ENCODE assay signal across 22 cellular contexts in genomic region chr3:186612065-186612464, GRCh38. TPM values are rescaled to one million over a fixed set of nuclear protein-coding genes. Genes with fewer than 3 reads are reported as not detected.
A peak's percentile ranks its signal among the peaks of the same experiment; 100 is the strongest.
DNase-seq lines count a peak whose midpoint lies in the region; ATAC-seq, FAIRE-seq and TF ChIP-seq lines count a peak whose summit lies in the region.
"Had no signal": no experiment of that assay in that cellular context is flagged by ENCODE, and none has a peak within 500 bp of the region (broad histone marks: within the 10 kb centered on the region; RNA-seq: fewer than 3 reads in every experiment).

No MANE protein-coding gene starts in this region.

- no peak for TF ChIP-seq EP300 in HepG2 (IDR thresholded peaks at IDR 0.05; ENCODE audit: low read depth in 2 of 2, low read length in 2 of 2)
- no peak for TF ChIP-seq EP300 in HepG2 (CRISPR knock-in tag; IDR thresholded peaks at IDR 0.05; ENCODE audit: borderline replicate concordance)

- no peaks in the 10 kb centered on the region for H3K79me2 ChIP-seq in mammary epithelial cell (ENCODE audit: insufficient read depth, low read length)
- peaks cover 31% of the 10 kb centered on the region for H3K79me2 ChIP-seq in HepG2 (ENCODE audit: insufficient read depth, low read length)

- H3K27ac ChIP-seq in mammary epithelial cell (ENCODE audit: insufficient read depth, low read depth, low read length) (no peak overlapping the region), HepG2 (ENCODE audit: extremely low read length, insufficient read depth, low read length) (peak overlapping the region; percentile 93)
- H3K27ac ChIP-seq: 22Rv1, BLaER1 had no signal

- H3K9ac ChIP-seq in mammary epithelial cell (ENCODE audit: insufficient read depth, low read length) (no peak overlapping the region), HepG2 (ENCODE audit: insufficient read depth, low read depth, low read length) (peak overlapping the region; percentile 86)
- H3K9ac ChIP-seq: BLaER1 had no signal

- ATAC-seq in HepG2 (peak; percentile 3; the same call in 2 of the 3 replicates), left ventricle myocardium superior (no peak)
- no peak for ATAC-seq in stimulated activated effector memory CD8-positive, alpha-beta T cell treated with anti-CD3 and anti-CD28 coated beads, Interleukin-12 subunit alpha, Interleukin-12 subunit beta, amount 100 ng/mL, for 72 hours
- ATAC-seq: GM12878 had no signal

- BruUV-seq in MCF 10A (replicated peaks; lab: Mats Ljungman, UMichigan), result no TSS peak
- no TSS peak for BruUV-seq in mammary epithelial cell (replicated peaks; lab: Mats Ljungman, UMichigan)
- BruUV-seq in HepG2 (replicated peaks; lab: Mats Ljungman, UMichigan), result TSS peak; percentile 99

- H3K4me1 ChIP-seq in mammary epithelial cell (ENCODE audit: insufficient read depth, low read length) (peaks cover 14% of the 10 kb centered on the region), HepG2 (ENCODE audit: insufficient read depth, low read length) (peaks cover 96% of the 10 kb centered on the region)

- CTCF ChIA-PET in MCF 10A (lab: Yijun Ruan, JAX) (interaction anchor here (0.6 to 5.8 kb wide), 6 partner anchors 11 to 634 kb away, joined by 3 to 100 read pairs (median 4); no protein-coding TSS in a partner anchor), mammary epithelial cell (lab: Charles Lee; ENCODE audit: low non-redundant PET) (interaction anchor here (0.6 kb wide), 1 partner anchor 1536 kb away, joined by 5 read pairs; no protein-coding TSS in a partner anchor), HepG2 (lab: Yijun Ruan, JAX; ENCODE audit: low intra/inter-chr PET ratio, low total read pairs) (interaction anchor here (1.0 kb wide), 1 partner anchor 13 kb away, joined by 3 read pairs; no protein-coding TSS in a partner anchor)

- dilution Hi-C loops in mammary epithelial cell (cut with HindIII; ENCODE audit: low sequenced_read_pairs), result no loop called here

- TF ChIP-seq CTCF in MCF 10A (IDR thresholded peaks at IDR 0.05; ENCODE audit: unreplicated experiment), result no peak
- TF ChIP-seq CTCF in mammary epithelial cell (conservative IDR thresholded peaks at IDR 0.05 in 1 of 2, IDR thresholded peaks at IDR 0.05 in 1 of 2; ENCODE audit: extremely low read depth in 1 of 2, insufficient read depth in 1 of 2, low read depth in 1 of 2, low read length in 2 of 2), result no peak
- TF ChIP-seq CTCF in HepG2 (CRISPR knock-in tag; IDR thresholded peaks at IDR 0.05), result no peak

- no peaks in the 10 kb centered on the region for H3K9me3 Mint-ChIP-seq in MCF 10A (ENCODE audit: unreplicated experiment)
- no peaks in the 10 kb centered on the region for H3K9me3 Mint-ChIP-seq in stimulated activated effector memory CD8-positive, alpha-beta T cell treated with anti-CD3 and anti-CD28 coated beads, Interleukin-12 subunit alpha, Interleukin-12 subunit beta, amount 100 ng/mL, for 72 hours
- H3K9me3 Mint-ChIP-seq: CD4-positive, alpha-beta memory T cell had no signal

- H3K4me2 ChIP-seq in mammary epithelial cell (ENCODE audit: insufficient read depth, low read depth, low read length), result no peak overlapping the region
- peak overlapping the region; percentile 92 for H3K4me2 ChIP-seq in HepG2 (ENCODE audit: low read depth, low read length)
- H3K4me2 ChIP-seq: BLaER1 had no signal

- no peak overlapping the region for H3K4me3 Mint-ChIP-seq in MCF 10A (ENCODE audit: unreplicated experiment)
- no peak overlapping the region for H3K4me3 Mint-ChIP-seq in stimulated activated effector memory CD8-positive, alpha-beta T cell treated with anti-CD3 and anti-CD28 coated beads, Interleukin-12 subunit alpha, Interleukin-12 subunit beta, amount 100 ng/mL, for 72 hours
- H3K4me3 Mint-ChIP-seq: CD14-positive monocyte; CD4-positive, alpha-beta memory T cell had no signal

- no peaks in the 10 kb centered on the region for H3K36me3 Mint-ChIP-seq in MCF 10A (ENCODE audit: insufficient read depth, unreplicated experiment)
- H3K36me3 Mint-ChIP-seq in stimulated activated effector memory CD8-positive, alpha-beta T cell treated with anti-CD3 and anti-CD28 coated beads, Interleukin-12 subunit alpha, Interleukin-12 subunit beta, amount 100 ng/mL, for 72 hours, result no peaks in the 10 kb centered on the region
- H3K36me3 Mint-ChIP-seq: CD14-positive monocyte; CD4-positive, alpha-beta memory T cell had no signal

- peak in 1 of 2 experiments; percentile 24; a peak in 1 of 4 replicates for TF ChIP-seq POLR2A in HepG2 (IDR thresholded peaks at IDR 0.05; ENCODE audit: insufficient read depth in 1 of 2, low read depth in 2 of 2, low read length in 2 of 2)

- H3K4me3 ChIP-seq in mammary epithelial cell (replicated peaks in 1 of 3; ENCODE audit: insufficient read depth in 1 of 3, low read depth in 2 of 3, low read length in 3 of 3), result no peak overlapping the region
- H3K4me3 ChIP-seq in HepG2 (replicated peaks in 1 of 3; ENCODE audit: insufficient read depth in 1 of 3, low read depth in 2 of 3, low read length in 3 of 3), result peak overlapping the region in 2 of 3 experiments; percentile 26 to 76; a peak in 3 of 6 replicates
- H3K4me3 ChIP-seq: BLaER1, GM12878 had no signal

- WGBS in mammary epithelial cell (ENCODE audit: low coverage, missing lambda C conversion rate), result 73% methylated on average over 5 of the region's 5 CpGs
- WGBS in HepG2 (ENCODE audit: low lambda C conversion rate), result 48% methylated on average over 4 of the region's 5 CpGs

- peaks cover 10% of the 10 kb centered on the region for H3K4me1 Mint-ChIP-seq in MCF 10A (ENCODE audit: insufficient read depth, unreplicated experiment)
- peaks cover 16% of the 10 kb centered on the region for H3K4me1 Mint-ChIP-seq in stimulated activated effector memory CD8-positive, alpha-beta T cell treated with anti-CD3 and anti-CD28 coated beads, Interleukin-12 subunit alpha, Interleukin-12 subunit beta, amount 100 ng/mL, for 72 hours

- TF ChIP-seq RAD21 in HepG2 (CRISPR knock-in tag; IDR thresholded peaks at IDR 0.05), result no peak

- no peak for DNase-seq in MCF 10A (ENCODE audit: unreplicated experiment)
- no peak for DNase-seq in mammary epithelial cell
- DNase-seq in HepG2 (ENCODE audit: low spot score), result no peak
- no peak for DNase-seq in stimulated activated effector memory CD8-positive, alpha-beta T cell treated with anti-CD3 and anti-CD28 coated beads, Interleukin-12 subunit alpha, Interleukin-12 subunit beta, amount 100 ng/mL, for 72 hours (ENCODE audit: low spot score in 2 of 2)
- no peak for DNase-seq in NK-92 treated with Interleukin-12 subunit alpha and Interleukin-12 subunit beta, amount 100 ng/mL, for 24 hours (lab: John Stamatoyannopoulos, UW)
- DNase-seq in NCI-H2196 treated with DMSO at 0.1 percent for 48 hours (lab: John Stamatoyannopoulos, UW; ENCODE audit: unreplicated experiment), result no peak
- no peak for DNase-seq in left ventricle myocardium superior
- DNase-seq: Calu3; CD4-positive, alpha-beta memory T cell; DMS 273 treated with DMSO at 0.1 percent for 48 hours; DMS53; DND-41; EL; GOT3; H7 had no signal

- POLR2A ChIA-PET in MCF 10A (lab: Yijun Ruan, JAX), result interaction anchor here (0.6 to 6.9 kb wide), 3 partner anchors 45 to 171 kb away, joined by 3 to 182 read pairs (median 28); partner anchors contain the start of genes EIF4A2 and TBCCD1
- POLR2A ChIA-PET in HepG2 (lab: Yijun Ruan, JAX), result interaction anchor here (0.6 to 27.1 kb wide), 8 partner anchors 9 to 209 kb away, joined by 3 to 854 read pairs (median 3); partner anchors contain the start of genes DNAJB11 and TBCCD1

- H3K27me3 ChIP-seq in mammary epithelial cell (ENCODE audit: insufficient read depth, low read length), result no peaks in the 10 kb centered on the region
- no peaks in the 10 kb centered on the region; a peak in 1 of 5 replicates for H3K27me3 ChIP-seq in HepG2 (ENCODE audit: control insufficient read depth in 1 of 2, insufficient read depth in 2 of 2, low read length in 2 of 2)
- H3K27me3 ChIP-seq: BLaER1 had no signal

- H3K36me3 ChIP-seq in mammary epithelial cell (ENCODE audit: insufficient read depth, low read length) (no peaks in the 10 kb centered on the region), HepG2 (replicated peaks in 1 of 2; ENCODE audit: control insufficient read depth in 1 of 2, insufficient read depth in 2 of 2, low read length in 2 of 2) (peaks cover 8 to 26% of the 10 kb centered on the region in 2 experiments)
- H3K36me3 ChIP-seq: BLaER1 had no signal

- in situ Hi-C loops in mammary epithelial cell (cut with MboI; ENCODE audit: low sequenced_read_pairs in 2 of 2), result loop anchor here (10.0 kb wide), 2 partner anchors 143 to 203 kb away; no protein-coding TSS in a partner anchor
- in situ Hi-C loops in HepG2 (cut with HindIII; ENCODE audit: extremely low pct_ligation_motif_present, low pct_unique_long_range_greater_than_20kb), result loop anchor here (10.0 kb wide), 1 partner anchor 143 kb away; no protein-coding TSS in a partner anchor

- H3K27ac Mint-ChIP-seq in MCF 10A (ENCODE audit: low read depth, unreplicated experiment), result peak overlapping the region; percentile 43
- H3K27ac Mint-ChIP-seq in stimulated activated effector memory CD8-positive, alpha-beta T cell treated with anti-CD3 and anti-CD28 coated beads, Interleukin-12 subunit alpha, Interleukin-12 subunit beta, amount 100 ng/mL, for 72 hours, result peak overlapping the region; percentile 3

- intact Hi-C loops in MCF 10A (cut with micrococcal nuclease) (no loop called here), mammary epithelial cell (cut with micrococcal nuclease) (loop anchor here (10.0 kb wide), 1 partner anchor 1103 kb away; no protein-coding TSS in a partner anchor), HepG2 (cut with micrococcal nuclease; ENCODE audit: unreplicated experiment) (loop anchor here (2.0 kb wide), 2 partner anchors 13 to 41 kb away; partner anchors contain the start of gene DNAJB11), left ventricle myocardium superior (cut with micrococcal nuclease) (loop anchor here (10.0 kb wide), 1 partner anchor 213 kb away; no protein-coding TSS in a partner anchor)

- no peaks in the 10 kb centered on the region for H3K27me3 Mint-ChIP-seq in MCF 10A (ENCODE audit: insufficient read depth, unreplicated experiment)

- no peak overlapping the region for H2AFZ ChIP-seq in mammary epithelial cell (ENCODE audit: low read depth, low read length)
- H2AFZ ChIP-seq in HepG2 (ENCODE audit: low read length), result no peak overlapping the region

- FAIRE-seq in HepG2 (lab: Jason Lieb, UNC), result no peak
- FAIRE-seq: GM12878 had no signal

- no peaks in the 10 kb centered on the region for H4K20me1 ChIP-seq in mammary epithelial cell (ENCODE audit: insufficient read depth, low read length)
- peaks cover 28% of the 10 kb centered on the region for H4K20me1 ChIP-seq in HepG2 (ENCODE audit: insufficient read depth, low read length)
- H4K20me1 ChIP-seq: BLaER1 had no signal

- H3K9me3 ChIP-seq in mammary epithelial cell (replicated peaks; ENCODE audit: insufficient read depth, low read length), result no peaks in the 10 kb centered on the region
- no peaks in the 10 kb centered on the region for H3K9me3 ChIP-seq in HepG2 (ENCODE audit: low read length)
- H3K9me3 ChIP-seq: BLaER1 had no signal

RNA-seq across cellular contexts. Expression of gene AHSG, which starts 0.8 kb away (rescaled TPM):
- total RNA-seq in MCF 10A (2022), result not detected in 2 replicates
- under 1 TPM; 0.52 to 0.67 TPM for total RNA-seq in mammary epithelial cell
- polyA plus RNA-seq in mammary epithelial cell, result 0.94 TPM
- not detected for polyA minus RNA-seq in mammary epithelial cell
- total RNA-seq in HepG2 (2016; rRNA removed; fragmentation: Illumina TruSeq; extraction: Trizol), result 916 and 2,043 TPM in 2 replicates
- total RNA-seq in HepG2 (2016; cell fraction: cytosol; rRNA removed; fragmentation: Illumina TruSeq; extraction: Trizol; ENCODE audit: low read depth), result 471 and 481 TPM in 2 replicates
- total RNA-seq in HepG2 (2016; cell fraction: insoluble cytoplasmic fraction; rRNA removed; fragmentation: Illumina TruSeq; extraction: Trizol), result 804 and 2,090 TPM in 2 replicates
- 901 and 919 TPM in 2 replicates for total RNA-seq in HepG2 (2016; cell fraction: membrane; rRNA removed; fragmentation: Illumina TruSeq; extraction: Trizol)
- 1,485 and 1,705 TPM in 2 replicates for total RNA-seq in HepG2 (2016; cell fraction: nucleus; rRNA removed; fragmentation: Illumina TruSeq; extraction: Trizol)
- polyA plus RNA-seq in HepG2 (2011; rRNA removed), result 19,152 and 25,909 TPM in 2 replicates
- 20,098 and 20,625 TPM in 2 replicates for polyA plus RNA-seq in HepG2 (2011; cell fraction: cytosol; rRNA removed)
- polyA plus RNA-seq in HepG2 (2011; cell fraction: nucleus; rRNA removed), result 9,439 and 11,951 TPM in 2 replicates
- 11,866 and 12,118 TPM in 2 replicates for polyA plus RNA-seq in HepG2 (2012)
- 786 and 806 TPM in 2 replicates for polyA plus RNA-seq in HepG2 (2016; cell fraction: cytosol; fragmentation: Illumina TruSeq; extraction: Trizol; ENCODE audit: low read depth)
- polyA plus RNA-seq in HepG2 (2016; cell fraction: insoluble cytoplasmic fraction; fragmentation: Illumina TruSeq; extraction: Trizol; ENCODE audit: low read depth), result 1,066 and 1,282 TPM in 2 replicates
- 1,111 and 1,147 TPM in 2 replicates for polyA plus RNA-seq in HepG2 (2016; cell fraction: membrane; fragmentation: Illumina TruSeq; extraction: Trizol; ENCODE audit: low read depth)
- polyA plus RNA-seq in HepG2 (2016; cell fraction: nucleus; fragmentation: Illumina TruSeq; extraction: Trizol; ENCODE audit: insufficient read depth, low read depth), result 3,176 and 3,280 TPM in 2 replicates
- polyA minus RNA-seq in HepG2 (2011; rRNA and poly(A)+ RNA removed; ENCODE audit: low replicate concordance), result 2.8 and 6,182 TPM in 2 replicates
- 4,116 and 5,679 TPM in 2 replicates for polyA minus RNA-seq in HepG2 (2011; cell fraction: cytosol; rRNA and poly(A)+ RNA removed)
- 1,476 and 2,466 TPM in 2 replicates for polyA minus RNA-seq in HepG2 (2011; cell fraction: nucleus; rRNA and poly(A)+ RNA removed)
- total RNA-seq in left ventricle myocardium superior, result not detected
- total RNA-seq: CD4-positive, alpha-beta memory T cell; G401; H7 had no signal
- polyA plus RNA-seq: AG04450; CD14-positive monocyte; CD4-positive, alpha-beta memory T cell had no signal

RNA-seq across cellular contexts. Expression of gene FETUB, which starts 28.1 kb away (rescaled TPM):
- 0.47 TPM in 1 of 2 replicates, not detected in the other for total RNA-seq in MCF 10A (2022)
- not detected for total RNA-seq in mammary epithelial cell
- polyA plus RNA-seq in mammary epithelial cell, result 0.17 TPM
- not detected for polyA minus RNA-seq in mammary epithelial cell
- 1.3 and 2.1 TPM in 2 replicates for total RNA-seq in HepG2 (2016; rRNA removed; fragmentation: Illumina TruSeq; extraction: Trizol)
- 0.18 and 0.20 TPM in 2 replicates for total RNA-seq in HepG2 (2016; cell fraction: cytosol; rRNA removed; fragmentation: Illumina TruSeq; extraction: Trizol; ENCODE audit: low read depth)
- total RNA-seq in HepG2 (2016; cell fraction: insoluble cytoplasmic fraction; rRNA removed; fragmentation: Illumina TruSeq; extraction: Trizol), result 0.98 and 1.9 TPM in 2 replicates
- total RNA-seq in HepG2 (2016; cell fraction: membrane; rRNA removed; fragmentation: Illumina TruSeq; extraction: Trizol), result 0.69 and 0.74 TPM in 2 replicates
- total RNA-seq in HepG2 (2016; cell fraction: nucleus; rRNA removed; fragmentation: Illumina TruSeq; extraction: Trizol), result 2.6 and 3.1 TPM in 2 replicates
- polyA plus RNA-seq in HepG2 (2011; rRNA removed), result 3.1 and 4.4 TPM in 2 replicates
- polyA plus RNA-seq in HepG2 (2011; cell fraction: cytosol; rRNA removed), result 1.9 and 2.3 TPM in 2 replicates
- 4.9 and 6.3 TPM in 2 replicates for polyA plus RNA-seq in HepG2 (2011; cell fraction: nucleus; rRNA removed)
- polyA plus RNA-seq in HepG2 (2012), result 3.8 and 4.3 TPM in 2 replicates
- 0.59 and 0.63 TPM in 2 replicates for polyA plus RNA-seq in HepG2 (2016; cell fraction: cytosol; fragmentation: Illumina TruSeq; extraction: Trizol; ENCODE audit: low read depth)
- 1.4 and 1.7 TPM in 2 replicates for polyA plus RNA-seq in HepG2 (2016; cell fraction: insoluble cytoplasmic fraction; fragmentation: Illumina TruSeq; extraction: Trizol; ENCODE audit: low read depth)
- 1.0 and 1.1 TPM in 2 replicates for polyA plus RNA-seq in HepG2 (2016; cell fraction: membrane; fragmentation: Illumina TruSeq; extraction: Trizol; ENCODE audit: low read depth)
- polyA plus RNA-seq in HepG2 (2016; cell fraction: nucleus; fragmentation: Illumina TruSeq; extraction: Trizol; ENCODE audit: insufficient read depth, low read depth), result 5.6 and 6.6 TPM in 2 replicates
- polyA minus RNA-seq in HepG2 (2011; rRNA and poly(A)+ RNA removed; ENCODE audit: low replicate concordance), result 0.28 and 1.4 TPM in 2 replicates
- polyA minus RNA-seq in HepG2 (2011; cell fraction: cytosol; rRNA and poly(A)+ RNA removed), result 0.53 and 0.59 TPM in 2 replicates
- 1.6 and 2.6 TPM in 2 replicates for polyA minus RNA-seq in HepG2 (2011; cell fraction: nucleus; rRNA and poly(A)+ RNA removed)
- not detected for total RNA-seq in left ventricle myocardium superior
- total RNA-seq: A673; Calu3; CD4-positive, alpha-beta memory T cell; G401; GM12878; H7 had no signal
- polyA plus RNA-seq: AG04450; CD14-positive monocyte; CD4-positive, alpha-beta memory T cell; GM12878 had no signal

RNA-seq across cellular contexts. Expression of gene DNAJB11, which starts 41.5 kb away (rescaled TPM):
- total RNA-seq in MCF 10A (2022) (116 and 166 TPM in 2 replicates), mammary epithelial cell (10 to 100 TPM; 27.0 to 70.8 TPM), HepG2 (2016; rRNA removed; fragmentation: Illumina TruSeq; extraction: Trizol) (62.5 and 132 TPM in 2 replicates), left ventricle myocardium superior (23.6 TPM)
- polyA plus RNA-seq in mammary epithelial cell (33.2 TPM), HepG2 (2011; rRNA removed) (33.1 and 41.0 TPM in 2 replicates)
- polyA minus RNA-seq in mammary epithelial cell, result 12.8 TPM
- total RNA-seq in HepG2 (2016; cell fraction: cytosol; rRNA removed; fragmentation: Illumina TruSeq; extraction: Trizol; ENCODE audit: low read depth), result 16.0 and 17.0 TPM in 2 replicates
- 62.4 and 136 TPM in 2 replicates for total RNA-seq in HepG2 (2016; cell fraction: insoluble cytoplasmic fraction; rRNA removed; fragmentation: Illumina TruSeq; extraction: Trizol)
- 36.7 and 36.8 TPM in 2 replicates for total RNA-seq in HepG2 (2016; cell fraction: membrane; rRNA removed; fragmentation: Illumina TruSeq; extraction: Trizol)
- total RNA-seq in HepG2 (2016; cell fraction: nucleus; rRNA removed; fragmentation: Illumina TruSeq; extraction: Trizol), result 128 and 148 TPM in 2 replicates
- polyA plus RNA-seq in HepG2 (2011; cell fraction: cytosol; rRNA removed), result 21.9 and 29.6 TPM in 2 replicates
- 28.9 and 34.3 TPM in 2 replicates for polyA plus RNA-seq in HepG2 (2011; cell fraction: nucleus; rRNA removed)
- 54.2 and 72.4 TPM in 2 replicates for polyA plus RNA-seq in HepG2 (2012)
- 20.0 and 22.7 TPM in 2 replicates for polyA plus RNA-seq in HepG2 (2016; cell fraction: cytosol; fragmentation: Illumina TruSeq; extraction: Trizol; ENCODE audit: low read depth)
- 73.0 and 88.8 TPM in 2 replicates for polyA plus RNA-seq in HepG2 (2016; cell fraction: insoluble cytoplasmic fraction; fragmentation: Illumina TruSeq; extraction: Trizol; ENCODE audit: low read depth)
- 31.8 and 33.0 TPM in 2 replicates for polyA plus RNA-seq in HepG2 (2016; cell fraction: membrane; fragmentation: Illumina TruSeq; extraction: Trizol; ENCODE audit: low read depth)
- 235 and 255 TPM in 2 replicates for polyA plus RNA-seq in HepG2 (2016; cell fraction: nucleus; fragmentation: Illumina TruSeq; extraction: Trizol; ENCODE audit: insufficient read depth, low read depth)
- polyA minus RNA-seq in HepG2 (2011; rRNA and poly(A)+ RNA removed; ENCODE audit: low replicate concordance), result 9.2 and 16.4 TPM in 2 replicates
- polyA minus RNA-seq in HepG2 (2011; cell fraction: cytosol; rRNA and poly(A)+ RNA removed), result 17.8 and 20.4 TPM in 2 replicates
- 68.4 and 76.3 TPM in 2 replicates for polyA minus RNA-seq in HepG2 (2011; cell fraction: nucleus; rRNA and poly(A)+ RNA removed)

RNA-seq across cellular contexts. Expression of gene TBCCD1, which starts 44.9 kb away (rescaled TPM):
- total RNA-seq in MCF 10A (2022) (10.0 and 11.1 TPM in 2 replicates), mammary epithelial cell (10 to 100 TPM; 11.5 to 23.7 TPM), HepG2 (2016; rRNA removed; fragmentation: Illumina TruSeq; extraction: Trizol) (16.2 and 20.1 TPM in 2 replicates), left ventricle myocardium superior (7.1 TPM)
- polyA plus RNA-seq in mammary epithelial cell (12.9 TPM), HepG2 (2011; rRNA removed) (12.4 and 13.6 TPM in 2 replicates)
- polyA minus RNA-seq in mammary epithelial cell, result 8.3 TPM
- 5.6 and 6.3 TPM in 2 replicates for total RNA-seq in HepG2 (2016; cell fraction: cytosol; rRNA removed; fragmentation: Illumina TruSeq; extraction: Trizol; ENCODE audit: low read depth)
- total RNA-seq in HepG2 (2016; cell fraction: insoluble cytoplasmic fraction; rRNA removed; fragmentation: Illumina TruSeq; extraction: Trizol), result 17.3 and 19.5 TPM in 2 replicates
- total RNA-seq in HepG2 (2016; cell fraction: membrane; rRNA removed; fragmentation: Illumina TruSeq; extraction: Trizol), result 15.5 and 15.8 TPM in 2 replicates
- total RNA-seq in HepG2 (2016; cell fraction: nucleus; rRNA removed; fragmentation: Illumina TruSeq; extraction: Trizol), result 10.6 and 13.8 TPM in 2 replicates
- 6.6 and 9.6 TPM in 2 replicates for polyA plus RNA-seq in HepG2 (2011; cell fraction: cytosol; rRNA removed)
- 12.0 and 13.1 TPM in 2 replicates for polyA plus RNA-seq in HepG2 (2011; cell fraction: nucleus; rRNA removed)
- polyA plus RNA-seq in HepG2 (2012), result 6.3 and 7.2 TPM in 2 replicates
- 2.0 and 3.3 TPM in 2 replicates for polyA plus RNA-seq in HepG2 (2016; cell fraction: cytosol; fragmentation: Illumina TruSeq; extraction: Trizol; ENCODE audit: low read depth)
- 12.1 and 12.3 TPM in 2 replicates for polyA plus RNA-seq in HepG2 (2016; cell fraction: insoluble cytoplasmic fraction; fragmentation: Illumina TruSeq; extraction: Trizol; ENCODE audit: low read depth)
- polyA plus RNA-seq in HepG2 (2016; cell fraction: membrane; fragmentation: Illumina TruSeq; extraction: Trizol; ENCODE audit: low read depth), result 6.4 and 8.6 TPM in 2 replicates
- 12.3 and 15.4 TPM in 2 replicates for polyA plus RNA-seq in HepG2 (2016; cell fraction: nucleus; fragmentation: Illumina TruSeq; extraction: Trizol; ENCODE audit: insufficient read depth, low read depth)
- polyA minus RNA-seq in HepG2 (2011; rRNA and poly(A)+ RNA removed; ENCODE audit: low replicate concordance), result 15.4 and 28.0 TPM in 2 replicates
- polyA minus RNA-seq in HepG2 (2011; cell fraction: cytosol; rRNA and poly(A)+ RNA removed), result 6.2 and 6.9 TPM in 2 replicates
- polyA minus RNA-seq in HepG2 (2011; cell fraction: nucleus; rRNA and poly(A)+ RNA removed), result 30.6 and 34.4 TPM in 2 replicates

RNA-seq across cellular contexts. Expression of gene HRG, which starts 53.7 kb away (rescaled TPM):
- 0.16 and 0.20 TPM in 2 replicates for total RNA-seq in MCF 10A (2022)
- total RNA-seq in mammary epithelial cell, result under 1 TPM; under 0.01 to 0.52 TPM
- 0.20 TPM for polyA plus RNA-seq in mammary epithelial cell
- not detected for polyA minus RNA-seq in mammary epithelial cell
- total RNA-seq in HepG2 (2016; rRNA removed; fragmentation: Illumina TruSeq; extraction: Trizol), result 0.11 TPM in 1 of 2 replicates, not detected in the other
- not detected in 2 replicates for total RNA-seq in HepG2 (2016; cell fraction: cytosol; rRNA removed; fragmentation: Illumina TruSeq; extraction: Trizol; ENCODE audit: low read depth)
- total RNA-seq in HepG2 (2016; cell fraction: insoluble cytoplasmic fraction; rRNA removed; fragmentation: Illumina TruSeq; extraction: Trizol), result 0.11 TPM in 1 of 2 replicates, not detected in the other
- not detected in 2 replicates for total RNA-seq in HepG2 (2016; cell fraction: membrane; rRNA removed; fragmentation: Illumina TruSeq; extraction: Trizol)
- total RNA-seq in HepG2 (2016; cell fraction: nucleus; rRNA removed; fragmentation: Illumina TruSeq; extraction: Trizol), result not detected in 2 replicates
- polyA plus RNA-seq in HepG2 (2011; rRNA removed), result 0.09 and 0.12 TPM in 2 replicates
- polyA plus RNA-seq in HepG2 (2011; cell fraction: cytosol; rRNA removed), result 0.07 and 0.09 TPM in 2 replicates
- polyA plus RNA-seq in HepG2 (2011; cell fraction: nucleus; rRNA removed), result 0.11 and 0.16 TPM in 2 replicates
- 0.80 TPM in 2 replicates for polyA plus RNA-seq in HepG2 (2012)
- 0.08 TPM in 1 of 2 replicates, not detected in the other for polyA plus RNA-seq in HepG2 (2016; cell fraction: cytosol; fragmentation: Illumina TruSeq; extraction: Trizol; ENCODE audit: low read depth)
- polyA plus RNA-seq in HepG2 (2016; cell fraction: insoluble cytoplasmic fraction; fragmentation: Illumina TruSeq; extraction: Trizol; ENCODE audit: low read depth), result not detected in 2 replicates
- polyA plus RNA-seq in HepG2 (2016; cell fraction: membrane; fragmentation: Illumina TruSeq; extraction: Trizol; ENCODE audit: low read depth), result 0.09 TPM in 1 of 2 replicates, not detected in the other
- polyA plus RNA-seq in HepG2 (2016; cell fraction: nucleus; fragmentation: Illumina TruSeq; extraction: Trizol; ENCODE audit: insufficient read depth, low read depth), result 0.52 TPM in 1 of 2 replicates, not detected in the other
- polyA minus RNA-seq in HepG2 (2011; rRNA and poly(A)+ RNA removed; ENCODE audit: low replicate concordance), result 0.06 TPM in 1 of 2 replicates, not detected in the other
- not detected in 2 replicates for polyA minus RNA-seq in HepG2 (2011; cell fraction: cytosol; rRNA and poly(A)+ RNA removed)
- not detected in 2 replicates for polyA minus RNA-seq in HepG2 (2011; cell fraction: nucleus; rRNA and poly(A)+ RNA removed)
- total RNA-seq in left ventricle myocardium superior, result not detected
- total RNA-seq: A673; CD4-positive, alpha-beta memory T cell; G401 had no signal
- polyA plus RNA-seq: AG04450; CD14-positive monocyte; CD4-positive, alpha-beta memory T cell; GM12878 had no signal

Comparison
In these comparisons a context has a peak if more than half of its experiments do, and no peak if none do; other contexts are left out.
1. H3K4me3 ChIP-seq: peak in HepG2 (2 of 3); none in mammary epithelial cell (0 of 3).
2. RNA of gene AHSG, which starts 0.8 kb away (total RNA-seq): 471 to 2,090 TPM in HepG2; 0.52 to 0.67 TPM in mammary epithelial cell, not detected in MCF 10A and not detected in left ventricle myocardium superior (single experiment); every median in the first group is over 100 times any median in the second.